In genomic region chr17:79090503-79091372, GRCh38 we compare ENCODE assay signal across 1 cellular context.
TF ChIP-seq lines count a peak whose summit lies in the region.

No MANE protein-coding gene starts in this region.

TF ChIP-seq in GM23338, 12 proteins besides CTCF, POLR2A, EP300 and RAD21 (continued from another document):
- TF ChIP-seq, protein P1, sequence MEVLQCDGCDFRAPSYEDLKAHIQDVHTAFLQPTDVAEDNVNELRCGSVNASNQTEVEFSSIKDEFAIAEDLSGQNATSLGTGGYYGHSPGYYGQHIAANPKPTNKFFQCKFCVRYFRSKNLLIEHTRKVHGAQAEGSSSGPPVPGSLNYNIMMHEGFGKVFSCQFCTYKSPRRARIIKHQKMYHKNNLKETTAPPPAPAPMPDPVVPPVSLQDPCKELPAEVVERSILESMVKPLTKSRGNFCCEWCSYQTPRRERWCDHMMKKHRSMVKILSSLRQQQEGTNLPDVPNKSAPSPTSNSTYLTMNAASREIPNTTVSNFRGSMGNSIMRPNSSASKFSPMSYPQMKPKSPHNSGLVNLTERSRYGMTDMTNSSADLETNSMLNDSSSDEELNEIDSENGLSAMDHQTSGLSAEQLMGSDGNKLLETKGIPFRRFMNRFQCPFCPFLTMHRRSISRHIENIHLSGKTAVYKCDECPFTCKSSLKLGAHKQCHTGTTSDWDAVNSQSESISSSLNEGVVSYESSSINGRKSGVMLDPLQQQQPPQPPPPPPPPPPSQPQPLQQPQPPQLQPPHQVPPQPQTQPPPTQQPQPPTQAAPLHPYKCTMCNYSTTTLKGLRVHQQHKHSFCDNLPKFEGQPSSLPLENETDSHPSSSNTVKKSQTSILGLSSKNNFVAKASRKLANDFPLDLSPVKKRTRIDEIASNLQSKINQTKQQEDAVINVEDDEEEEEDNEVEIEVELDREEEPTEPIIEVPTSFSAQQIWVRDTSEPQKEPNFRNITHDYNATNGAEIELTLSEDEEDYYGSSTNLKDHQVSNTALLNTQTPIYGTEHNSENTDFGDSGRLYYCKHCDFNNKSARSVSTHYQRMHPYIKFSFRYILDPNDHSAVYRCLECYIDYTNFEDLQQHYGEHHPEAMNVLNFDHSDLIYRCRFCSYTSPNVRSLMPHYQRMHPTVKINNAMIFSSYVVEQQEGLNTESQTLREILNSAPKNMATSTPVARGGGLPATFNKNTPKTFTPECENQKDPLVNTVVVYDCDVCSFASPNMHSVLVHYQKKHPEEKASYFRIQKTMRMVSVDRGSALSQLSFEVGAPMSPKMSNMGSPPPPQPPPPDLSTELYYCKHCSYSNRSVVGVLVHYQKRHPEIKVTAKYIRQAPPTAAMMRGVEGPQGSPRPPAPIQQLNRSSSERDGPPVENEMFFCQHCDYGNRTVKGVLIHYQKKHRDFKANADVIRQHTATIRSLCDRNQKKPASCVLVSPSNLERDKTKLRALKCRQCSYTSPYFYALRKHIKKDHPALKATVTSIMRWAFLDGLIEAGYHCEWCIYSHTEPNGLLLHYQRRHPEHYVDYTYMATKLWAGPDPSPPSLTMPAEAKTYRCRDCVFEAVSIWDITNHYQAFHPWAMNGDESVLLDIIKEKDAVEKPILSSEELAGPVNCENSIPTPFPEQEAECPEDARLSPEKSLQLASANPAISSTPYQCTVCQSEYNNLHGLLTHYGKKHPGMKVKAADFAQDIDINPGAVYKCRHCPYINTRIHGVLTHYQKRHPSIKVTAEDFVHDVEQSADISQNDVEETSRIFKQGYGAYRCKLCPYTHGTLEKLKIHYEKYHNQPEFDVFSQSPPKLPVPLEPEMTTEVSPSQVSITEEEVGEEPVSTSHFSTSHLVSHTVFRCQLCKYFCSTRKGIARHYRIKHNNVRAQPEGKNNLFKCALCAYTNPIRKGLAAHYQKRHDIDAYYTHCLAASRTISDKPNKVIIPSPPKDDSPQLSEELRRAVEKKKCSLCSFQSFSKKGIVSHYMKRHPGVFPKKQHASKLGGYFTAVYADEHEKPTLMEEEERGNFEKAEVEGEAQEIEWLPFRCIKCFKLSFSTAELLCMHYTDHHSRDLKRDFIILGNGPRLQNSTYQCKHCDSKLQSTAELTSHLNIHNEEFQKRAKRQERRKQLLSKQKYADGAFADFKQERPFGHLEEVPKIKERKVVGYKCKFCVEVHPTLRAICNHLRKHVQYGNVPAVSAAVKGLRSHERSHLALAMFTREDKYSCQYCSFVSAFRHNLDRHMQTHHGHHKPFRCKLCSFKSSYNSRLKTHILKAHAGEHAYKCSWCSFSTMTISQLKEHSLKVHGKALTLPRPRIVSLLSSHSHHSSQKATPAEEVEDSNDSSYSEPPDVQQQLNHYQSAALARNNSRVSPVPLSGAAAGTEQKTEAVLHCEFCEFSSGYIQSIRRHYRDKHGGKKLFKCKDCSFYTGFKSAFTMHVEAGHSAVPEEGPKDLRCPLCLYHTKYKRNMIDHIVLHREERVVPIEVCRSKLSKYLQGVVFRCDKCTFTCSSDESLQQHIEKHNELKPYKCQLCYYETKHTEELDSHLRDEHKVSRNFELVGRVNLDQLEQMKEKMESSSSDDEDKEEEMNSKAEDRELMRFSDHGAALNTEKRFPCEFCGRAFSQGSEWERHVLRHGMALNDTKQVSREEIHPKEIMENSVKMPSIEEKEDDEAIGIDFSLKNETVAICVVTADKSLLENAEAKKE (CRISPR knock-in tag; IDR thresholded peaks at IDR 0.05), result no peak
- TF ChIP-seq ZNF114 (CRISPR knock-in tag; IDR thresholded peaks at IDR 0.05), result no peak
